ENCODE assay signal across 28 cellular contexts in genomic region chr5:111017731-111018130, GRCh38. TPM values are rescaled to one million over a fixed set of nuclear protein-coding genes. Genes with fewer than 3 reads are reported as not detected.
DNase-seq lines count a peak whose midpoint lies in the region; TF ChIP-seq lines count a peak whose summit lies in the region.
"Had no signal": no experiment of that assay in that cellular context is flagged by ENCODE, and none has a peak within 500 bp of the region (broad histone marks: within the 10 kb centered on the region; RNA-seq: fewer than 3 reads in every experiment).

No MANE protein-coding gene starts in this region.

- H3K27me3 ChIP-seq in breast epithelium = no peaks in the 10 kb centered on the region
- H3K27me3 ChIP-seq: BLaER1, SJSA1 had no signal

- TF ChIP-seq CTCF in epithelial cell of esophagus (IDR thresholded peaks at IDR 0.05; ENCODE audit: insufficient read depth, low read depth, low read length, missing control alignments) (no peak), breast epithelium (IDR thresholded peaks at IDR 0.05) (no peak)

- H3K4me3 ChIP-seq in epithelial cell of esophagus (ENCODE audit: low read length) (no peak overlapping the region), breast epithelium (no peak overlapping the region)
- H3K4me3 ChIP-seq: BLaER1, HAP-1, K562, PC-9, SJSA1 had no signal

- no peaks in the 10 kb centered on the region for H3K9me3 ChIP-seq in breast epithelium
- H3K9me3 ChIP-seq: BLaER1, HAP-1, SJSA1 had no signal

- DNase-seq in AG08396 (ENCODE audit: low spot score) (peak; percentile 16), LHCN-M2 (ENCODE audit: low read depth) (peak; percentile 56), epithelial cell of esophagus (ENCODE audit: low read depth) (peak; percentile 10), hepatic stellate cell (ENCODE audit: low spot score) (peak; percentile 9), hypothalamus (lab: John Stamatoyannopoulos, UW) (no peak), breast epithelium (ENCODE audit: low spot score in 2 of 2) (no peak), MV-4-11 (lab: John Stamatoyannopoulos, UW) (no peak)
- no peak for DNase-seq in activated naive CD4-positive, alpha-beta T cell (lab: John Stamatoyannopoulos, UW)
- DNase-seq: 8988T; CD4-positive, CD25-positive, alpha-beta regulatory T cell; GOT3; Kasumi-1; NCI-H1105 treated with DMSO at 0.1 percent for 48 hours; NCI-H2029; NCI-H446 treated with DMSO at 0.1 percent for 48 hours; NCI-H526; NCI-H82; NK-92 treated with Interleukin-12 subunit alpha and Interleukin-12 subunit beta, amount 100 ng/mL, for 24 hours; PC-9; Right ventricle myocardium superior; RPMI8226 had no signal

- H3K36me3 ChIP-seq in breast epithelium = no peaks in the 10 kb centered on the region
- H3K36me3 ChIP-seq: BLaER1, HAP-1, SJSA1 had no signal

- intact Hi-C loops in breast epithelium (cut with DNase I; ENCODE audit: low total_unique reads) = no loop called here

- TF ChIP-seq POLR2A in breast epithelium (IDR thresholded peaks at IDR 0.05) = no peak

- no peaks in the 10 kb centered on the region for H3K4me1 ChIP-seq in breast epithelium
- H3K4me1 ChIP-seq: BLaER1, HAP-1, SJSA1 had no signal

- H3K27ac ChIP-seq in breast epithelium = no peak overlapping the region
- H3K27ac ChIP-seq: BLaER1, PC-9, SJSA1 had no signal

RNA-seq across cellular contexts. Expression of gene TSLP, which starts 53.8 kb away (rescaled TPM):
- total RNA-seq in LHCN-M2 (2014; rRNA removed) (0.90 and 1.3 TPM in 2 replicates), breast epithelium (1 to 10 TPM in 1 of 3 donors, under 1 TPM in 2; 0.44 to 1.6 (median 0.66) TPM)
- polyA plus RNA-seq in LHCN-M2 (2012) = 0.36 TPM
- total RNA-seq: CD4-positive, CD25-positive, alpha-beta regulatory T cell; G401; HepG2; HT1080; PC-9 had no signal
- polyA plus RNA-seq: CD4-positive, CD25-positive, alpha-beta regulatory T cell; HepG2 had no signal

Comparison
In these comparisons a context has a peak if more than half of its experiments do, and no peak if none do; other contexts are left out.
1. DNase-seq: peak in AG08396 (single experiment), LHCN-M2 (single experiment), epithelial cell of esophagus (single experiment) and hepatic stellate cell (single experiment); none in hypothalamus (0 of 51), breast epithelium (0 of 2), activated naive CD4-positive, alpha-beta T cell (0 of 4) and MV-4-11 (single experiment).